ENCODE assay signal across 20 cellular contexts in the genomic region with DNA sequence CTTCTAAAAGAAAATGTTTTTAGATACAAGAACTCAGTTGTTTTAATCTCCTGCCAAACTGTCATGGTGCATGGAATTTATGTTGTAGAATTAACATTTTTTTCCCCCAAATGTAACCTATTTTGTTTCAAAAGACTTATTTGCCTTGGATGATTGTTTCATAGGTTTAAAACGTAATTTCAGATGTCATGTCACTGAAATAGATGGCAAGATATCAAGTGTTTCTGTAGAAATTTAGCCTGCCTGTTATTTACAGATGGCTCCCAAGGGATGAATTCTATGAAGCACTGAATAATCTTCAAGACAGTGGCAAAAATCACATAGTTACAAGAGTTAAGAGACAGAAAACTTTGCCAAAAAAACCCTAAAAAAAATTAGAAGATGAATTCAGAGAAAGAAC.
"Had no signal": no experiment of that assay in that cellular context is flagged by ENCODE, and none has a peak within 500 bp of the region (broad histone marks: within the 10 kb centered on the region; RNA-seq: fewer than 3 reads in every experiment).

No MANE protein-coding gene starts in this region.

- FAIRE-seq: endothelial cell of umbilical vein, keratinocyte had no signal

- ATAC-seq: foreskin keratinocyte, gastroesophageal sphincter, heart left ventricle, left cardiac atrium, left lung, left ventricle myocardium superior, lower lobe of right lung had no signal

- H2AFZ ChIP-seq: hepatocyte had no signal

- DNase-seq: dermis blood vessel endothelial cell; dorsolateral prefrontal cortex; effector CD4-positive, alpha-beta T cell; effector memory CD4-positive, alpha-beta T cell; foreskin keratinocyte; heart left ventricle; hypothalamus; immature natural killer cell; left cardiac atrium; left lung; left ventricle myocardium superior; lower lobe of right lung; mesenchymal stem cell; midbrain had no signal

- H3K9me3 ChIP-seq: esophagus muscularis mucosa, gastroesophageal sphincter, heart left ventricle, left lung, lower lobe of right lung had no signal

- H3K4me1 Mint-ChIP-seq: immature natural killer cell had no signal

- H3K79me2 ChIP-seq: hepatocyte had no signal

- H3K4me1 ChIP-seq: esophagus muscularis mucosa, foreskin keratinocyte, gastroesophageal sphincter, heart left ventricle, left lung, lower lobe of right lung had no signal

- H3K27ac ChIP-seq: coronary artery, dorsolateral prefrontal cortex, esophagus muscularis mucosa, foreskin keratinocyte, gastroesophageal sphincter, heart left ventricle, hepatocyte, left lung, lower lobe of right lung had no signal

- H3K4me3 Mint-ChIP-seq: immature natural killer cell had no signal

- H3K4me2 ChIP-seq: hepatocyte had no signal

- H3K27me3 ChIP-seq: dorsolateral prefrontal cortex, esophagus muscularis mucosa, foreskin keratinocyte, gastroesophageal sphincter, heart left ventricle, hepatocyte, left lung had no signal

- H3K36me3 ChIP-seq: esophagus muscularis mucosa, gastroesophageal sphincter, heart left ventricle, left lung, lower lobe of right lung had no signal

- H3K4me3 ChIP-seq: coronary artery, dorsolateral prefrontal cortex, esophagus muscularis mucosa, gastroesophageal sphincter, heart left ventricle, hepatocyte, left lung, lower lobe of right lung had no signal

- H3K27ac Mint-ChIP-seq: immature natural killer cell had no signal
